Comparison of ENCODE assay signal across 14 cellular contexts in the genomic region with DNA sequence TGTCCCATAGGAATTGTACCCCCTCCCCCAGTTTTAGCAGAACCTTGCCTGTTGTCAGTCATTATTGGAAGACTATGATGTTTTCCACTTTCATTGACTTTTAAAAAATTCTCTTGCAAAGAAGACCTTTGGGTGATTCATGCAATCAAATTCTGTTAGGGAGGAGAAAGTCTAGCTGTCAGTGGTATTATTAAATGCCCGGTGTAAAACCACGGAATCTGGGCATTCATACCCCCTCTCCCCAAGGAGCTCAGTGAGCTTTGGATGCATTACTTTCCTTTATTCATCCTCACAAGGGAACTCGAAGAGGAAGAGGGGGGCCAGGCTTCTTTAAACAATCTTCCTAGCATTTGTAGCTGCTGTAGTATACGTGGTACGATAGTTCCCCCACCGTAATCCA.
DNase-seq lines count a peak whose midpoint lies in the region; ATAC-seq and TF ChIP-seq lines count a peak whose summit lies in the region.
"Had no signal": no experiment of that assay in that cellular context is flagged by ENCODE, and none has a peak within 500 bp of the region (broad histone marks: within the 10 kb centered on the region; RNA-seq: fewer than 3 reads in every experiment).

No MANE protein-coding gene starts in this region.

- no peaks in the 10 kb centered on the region for H3K36me3 Mint-ChIP-seq in activated naive CD4-positive, alpha-beta T cell treated with anti-CD3 and anti-CD28 coated beads for 36 hours (ENCODE audit: low read depth)
- H3K36me3 Mint-ChIP-seq: type B pancreatic cell had no signal

- H2BK5ac ChIP-seq in neuronal stem cell (ENCODE audit: low read length): no peak overlapping the region

- ATAC-seq in left cardiac atrium (no peak), GM21529 (IDR thresholded peaks at IDR 0.05; ENCODE audit: unreplicated experiment) (no peak)
- ATAC-seq: A549, sciatic nerve had no signal

- DNase-seq in PC-9 (no peak), esophagus muscularis mucosa (ENCODE audit: extremely low spot score) (no peak), neuronal stem cell (ENCODE audit: low spot score) (no peak), left cardiac atrium (no peak), GM13976 (ENCODE audit: low spot score) (no peak)
- no peak for DNase-seq in activated naive CD4-positive, alpha-beta T cell treated with anti-CD3 and anti-CD28 coated beads for 36 hours
- DNase-seq: Calu3, Karpas-422, NCI-H82 had no signal

- CTCF ChIA-PET in PC-9 (lab: Charles Lee): interaction anchor here (0.6 to 1.3 kb wide), 3 partner anchors 60 to 267 kb away, joined by 3 to 6 read pairs (median 3); no protein-coding TSS in a partner anchor
- CTCF ChIA-PET in activated naive CD4-positive, alpha-beta T cell treated with anti-CD3 and anti-CD28 coated beads for 36 hours (lab: Charles Lee): no interaction called here

- 0 out of 2 replicates have a peak, but pooled peaks cover 4% of the 10 kb centered on the region for H3K9me3 ChIP-seq in PC-9 (ENCODE audit: insufficient read depth, low read depth)
- no peaks in the 10 kb centered on the region for H3K9me3 ChIP-seq in esophagus muscularis mucosa
- no peaks in the 10 kb centered on the region for H3K9me3 ChIP-seq in neuronal stem cell (replicated peaks in 1 of 2; ENCODE audit: control insufficient read depth in 2 of 2, insufficient read depth in 1 of 2, low read depth in 1 of 2, low read length in 2 of 2)
- H3K9me3 ChIP-seq: A549 had no signal

- no peak overlapping the region for H2AFZ ChIP-seq in ACC112 (ENCODE audit: low read length, unreplicated experiment)
- H2AFZ ChIP-seq in PC-9: no peak overlapping the region
- H2AFZ ChIP-seq in neuronal stem cell (ENCODE audit: low read length): peak overlapping the region; percentile 63

- H3K9ac ChIP-seq in neuronal stem cell (ENCODE audit: low read depth, low read length, poor library complexity): no peak overlapping the region

- TF ChIP-seq EP300 in esophagus muscularis mucosa (IDR thresholded peaks at IDR 0.05): no peak

- H3K4me1 ChIP-seq in ACC112 (ENCODE audit: control insufficient read depth, insufficient read depth, low read length, unreplicated experiment): peaks cover 51% of the 10 kb centered on the region
- H3K4me1 ChIP-seq in PC-9 (replicated peaks; ENCODE audit: insufficient read depth): peaks cover 43% of the 10 kb centered on the region
- H3K4me1 ChIP-seq in esophagus muscularis mucosa: peaks cover 40 to 76% (median 64%) of the 10 kb centered on the region in 4 donors
- peaks cover 1 to 17% of the 10 kb centered on the region in 2 donors for H3K4me1 ChIP-seq in neuronal stem cell (ENCODE audit: control insufficient read depth in 2 of 2, insufficient read depth in 1 of 2, low read depth in 1 of 2, low read length in 2 of 2)

- H3K27ac ChIP-seq in ACC112 (ENCODE audit: low read depth, low read length) (peak overlapping the region; percentile 64), PC-9 (peak overlapping the region; percentile 91), esophagus muscularis mucosa (replicated peaks in 1 of 4) (peak overlapping the region; percentile 74 to 77 (median 76)), neuronal stem cell (replicated peaks; ENCODE audit: low read length) (no peak overlapping the region)
- H3K27ac ChIP-seq: A549 had no signal

- TF ChIP-seq CTCF in PC-9 (conservative IDR thresholded peaks at IDR 0.05) (no peak), esophagus muscularis mucosa (IDR thresholded peaks at IDR 0.05) (no peak), GM13976 (IDR thresholded peaks at IDR 0.05; ENCODE audit: borderline replicate concordance, control extremely low read depth, extremely low read depth, insufficient read depth, missing control alignments) (no peak)

- no peaks in the 10 kb centered on the region for H3K79me1 ChIP-seq in neuronal stem cell (ENCODE audit: low read depth, low read length)

- H3K4ac ChIP-seq in neuronal stem cell (ENCODE audit: low read length): no peak overlapping the region

- H2BK12ac ChIP-seq in neuronal stem cell (ENCODE audit: low read length): no peak overlapping the region

- BruUV-seq in PC-9 (replicated peaks; lab: Mats Ljungman, UMichigan): no TSS peak

- TF ChIP-seq POLR2A in esophagus muscularis mucosa (IDR thresholded peaks at IDR 0.05; ENCODE audit: low read depth): no peak

- H2BK120ac ChIP-seq in neuronal stem cell (ENCODE audit: low read depth, low read length): no peak overlapping the region

- no peaks in the 10 kb centered on the region for H3K27me3 Mint-ChIP-seq in activated naive CD4-positive, alpha-beta T cell treated with anti-CD3 and anti-CD28 coated beads for 36 hours (ENCODE audit: low read depth)
- H3K27me3 Mint-ChIP-seq: type B pancreatic cell had no signal

- no peaks in the 10 kb centered on the region for H4K20me1 ChIP-seq in PC-9 (ENCODE audit: insufficient read depth)

- H3K4me3 ChIP-seq in ACC112 (ENCODE audit: low read depth, low read length) (no peak overlapping the region), PC-9 (no peak overlapping the region), esophagus muscularis mucosa (no peak overlapping the region), neuronal stem cell (ENCODE audit: low read length in 2 of 2) (no peak overlapping the region)
- H3K4me3 ChIP-seq: A549 had no signal

- H3K27me3 ChIP-seq in ACC112 (ENCODE audit: insufficient read depth, low read length) (no peaks in the 10 kb centered on the region), PC-9 (ENCODE audit: insufficient read depth, low read depth) (no peaks in the 10 kb centered on the region), esophagus muscularis mucosa (no peaks in the 10 kb centered on the region), neuronal stem cell (ENCODE audit: control insufficient read depth in 3 of 3, insufficient read depth in 3 of 3, low read depth in 1 of 3, low read length in 3 of 3) (peaks cover 0 to 3% (median 0%) of the 10 kb centered on the region in 3 experiments)

- H3K9me2 ChIP-seq in PC-9 (ENCODE audit: insufficient read depth): no peaks in the 10 kb centered on the region

- no peak overlapping the region for H3K18ac ChIP-seq in neuronal stem cell (ENCODE audit: low read length)

- no peak overlapping the region for H2AK5ac ChIP-seq in neuronal stem cell (ENCODE audit: low read depth, low read length)

- H3K4me3 Mint-ChIP-seq in activated naive CD4-positive, alpha-beta T cell treated with anti-CD3 and anti-CD28 coated beads for 36 hours: no peak overlapping the region
- H3K4me3 Mint-ChIP-seq: type B pancreatic cell had no signal

- H3K79me2 ChIP-seq in ACC112 (ENCODE audit: control insufficient read depth, insufficient read depth, low read length, unreplicated experiment): no peaks in the 10 kb centered on the region
- H3K79me2 ChIP-seq in PC-9 (ENCODE audit: low read depth): no peaks in the 10 kb centered on the region

- POLR2A ChIA-PET in PC-9 (lab: Charles Lee; ENCODE audit: unreplicated experiment): no interaction called here

- H3K27ac Mint-ChIP-seq in activated naive CD4-positive, alpha-beta T cell treated with anti-CD3 and anti-CD28 coated beads for 36 hours: no peak overlapping the region
- H3K27ac Mint-ChIP-seq: type B pancreatic cell had no signal

- H3K4me2 ChIP-seq in PC-9 (peak overlapping the region; percentile 82; the same call in 1 of the 2 replicates), neuronal stem cell (ENCODE audit: insufficient read depth, low read length, poor library complexity, severe bottlenecking) (no peak overlapping the region)
- H3K4me2 ChIP-seq: A549 had no signal

- H3F3A ChIP-seq in PC-9 (ENCODE audit: insufficient read depth, low read depth): peaks cover 30% of the 10 kb centered on the region

- H3K4me1 Mint-ChIP-seq in activated naive CD4-positive, alpha-beta T cell treated with anti-CD3 and anti-CD28 coated beads for 36 hours (ENCODE audit: low read depth): no peaks in the 10 kb centered on the region

- no peak overlapping the region for H4K8ac ChIP-seq in neuronal stem cell (ENCODE audit: low read depth, low read length)

- H3K36me3 ChIP-seq in ACC112 (ENCODE audit: insufficient read depth, low read length): no peaks in the 10 kb centered on the region
- H3K36me3 ChIP-seq in PC-9 (ENCODE audit: low read depth): no peaks in the 10 kb centered on the region
- no peaks in the 10 kb centered on the region for H3K36me3 ChIP-seq in esophagus muscularis mucosa
- H3K36me3 ChIP-seq in neuronal stem cell (replicated peaks in 1 of 2; ENCODE audit: control insufficient read depth in 2 of 2, insufficient read depth in 2 of 2, low read length in 2 of 2): no peaks in the 10 kb centered on the region

- no peak overlapping the region for H2BK15ac ChIP-seq in neuronal stem cell (ENCODE audit: low read length)

- intact Hi-C loops in PC-9 (cut with micrococcal nuclease; ENCODE audit: unreplicated experiment) (loop anchor here (5.0 kb wide), 2 partner anchors 51 to 269 kb away; no protein-coding TSS in a partner anchor), esophagus muscularis mucosa (cut with DNase I) (loop anchor here (10.0 kb wide), 2 partner anchors 138 to 168 kb away; a partner anchor contains a TSS), left cardiac atrium (cut with DNase I) (loop anchor here in 1 of 2 donors (10.0 kb wide), 1 partner anchor 168 kb away; a partner anchor contains a TSS)
- intact Hi-C loops in activated naive CD4-positive, alpha-beta T cell treated with anti-CD3 and anti-CD28 coated beads for 36 hours (cut with micrococcal nuclease): no loop called here

- H3K9me3 Mint-ChIP-seq in activated naive CD4-positive, alpha-beta T cell treated with anti-CD3 and anti-CD28 coated beads for 36 hours: no peaks in the 10 kb centered on the region

- H3K23ac ChIP-seq in neuronal stem cell (ENCODE audit: low read depth, low read length, poor library complexity): no peak overlapping the region

- in situ Hi-C loops in GM13976 (cut with MboI; ENCODE audit: low sequenced_read_pairs, unreplicated experiment): no loop called here

- WGBS in esophagus muscularis mucosa: 43% methylated on average over 6 of the region's 6 CpGs
- no CpG with 5 or more reads among the region's 6 CpGs for WGBS in neuronal stem cell (ENCODE audit: extremely low coverage in 2 of 2, insufficient read length in 2 of 2, insufficient replicate concordance in 1 of 2), 2 donors

- no peak overlapping the region for H3K14ac ChIP-seq in neuronal stem cell (ENCODE audit: low read length)

- no peak overlapping the region for H4K91ac ChIP-seq in neuronal stem cell (ENCODE audit: low read depth, low read length, poor library complexity)
